Comparison of ENCODE assay signal across 9 cellular contexts in the genomic region with DNA sequence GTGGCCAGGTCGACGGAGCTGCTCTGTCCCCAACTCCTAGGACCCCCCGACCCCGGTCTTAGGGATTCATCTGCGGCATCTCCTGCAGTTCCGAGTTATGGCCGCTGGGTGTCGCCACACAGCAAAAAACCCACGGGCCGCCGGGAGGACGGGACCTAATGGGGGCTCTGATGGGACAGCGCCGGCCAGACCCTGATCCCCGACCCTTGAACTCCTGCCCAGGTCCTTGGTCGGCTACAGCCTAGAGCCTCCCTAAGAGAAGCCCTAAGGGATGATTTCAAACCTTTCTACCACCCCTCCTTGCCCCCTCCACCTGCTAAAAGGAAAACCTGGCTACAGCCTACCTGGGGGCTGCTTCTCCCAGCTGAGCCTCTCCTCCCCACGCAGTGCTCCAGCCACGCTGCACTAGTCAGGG. TPM values are rescaled to one million over a fixed set of nuclear protein-coding genes. Genes with fewer than 3 reads are reported as not detected.
DNase-seq lines count a peak whose midpoint lies in the region; ATAC-seq and TF ChIP-seq lines count a peak whose summit lies in the region.
"Had no signal": no experiment of that assay in that cellular context is flagged by ENCODE, and none has a peak within 500 bp of the region (broad histone marks: within the 10 kb centered on the region; RNA-seq: fewer than 3 reads in every experiment).

No MANE protein-coding gene starts in this region.

- H3K4me1 Mint-ChIP-seq in osteocyte (ENCODE audit: unreplicated experiment), result peaks cover 1% of the 10 kb centered on the region

- H3K4me3 Mint-ChIP-seq in osteocyte (ENCODE audit: unreplicated experiment), result no peak overlapping the region

- H3K27me3 Mint-ChIP-seq in osteocyte (ENCODE audit: unreplicated experiment), result peaks cover 7% of the 10 kb centered on the region

- H3K36me3 ChIP-seq in DOHH2 (ENCODE audit: control insufficient read depth, low read length) (no peaks in the 10 kb centered on the region), MM.1S (replicated peaks; ENCODE audit: insufficient read depth, low read length) (no peaks in the 10 kb centered on the region), transverse colon (no peaks in the 10 kb centered on the region)

- H3K79me2 ChIP-seq in DOHH2 (ENCODE audit: control insufficient read depth, low read length) (no peaks in the 10 kb centered on the region), MM.1S (ENCODE audit: low read length) (no peaks in the 10 kb centered on the region)

- H3K4me1 ChIP-seq in DOHH2 (ENCODE audit: control insufficient read depth, low read length) (no peaks in the 10 kb centered on the region), MM.1S (ENCODE audit: low read length) (no peaks in the 10 kb centered on the region), transverse colon (peaks cover 5 to 33% (median 14%) of the 10 kb centered on the region in 4 donors)

- in situ Hi-C loops in transverse colon (cut with MboI; ENCODE audit: low pct_ligation_motif_present in 1 of 4, low pct_unique_long_range_greater_than_20kb in 1 of 4, low sequenced_read_pairs in 3 of 4), result loop anchor here in 3 of 4 donors (10.0 kb wide), 2 partner anchors 47 to 157 kb away; no protein-coding TSS in a partner anchor

- no peak overlapping the region for H2AFZ ChIP-seq in MM.1S (ENCODE audit: low read length)

- H3K36me3 Mint-ChIP-seq in osteocyte (ENCODE audit: unreplicated experiment), result peaks cover 12% of the 10 kb centered on the region

- no peaks in the 10 kb centered on the region for H3K9me3 ChIP-seq in DOHH2 (ENCODE audit: control insufficient read depth, insufficient read depth, low read length)
- H3K9me3 ChIP-seq in MM.1S (replicated peaks; ENCODE audit: insufficient read depth, low read length), result no peaks in the 10 kb centered on the region
- no peaks in the 10 kb centered on the region for H3K9me3 ChIP-seq in transverse colon

- TF ChIP-seq EP300 in transverse colon (IDR thresholded peaks at IDR 0.05; ENCODE audit: low read depth), result no peak

- peak; percentile 94 for TF ChIP-seq CTCF in DOHH2 (IDR thresholded peaks at IDR 0.05; ENCODE audit: low read depth, low read length, poor library complexity, severe bottlenecking)
- TF ChIP-seq CTCF in MM.1S (IDR thresholded peaks at IDR 0.05; ENCODE audit: low read length), result peak; percentile 90
- peak; percentile 93 for TF ChIP-seq CTCF in osteocyte (IDR thresholded peaks at IDR 0.05)
- peak; percentile 93 to 97 (median 95) for TF ChIP-seq CTCF in transverse colon (IDR thresholded peaks at IDR 0.05)

- no peaks in the 10 kb centered on the region for H3K9me3 Mint-ChIP-seq in osteocyte (ENCODE audit: unreplicated experiment)

- no peak for TF ChIP-seq POLR2A in transverse colon (IDR thresholded peaks at IDR 0.05)

- H3K27ac Mint-ChIP-seq in osteocyte (ENCODE audit: unreplicated experiment), result no peak overlapping the region

- H3F3A ChIP-seq in DOHH2 (ENCODE audit: control insufficient read depth, insufficient read depth) (no peaks in the 10 kb centered on the region; the same call in 1 of the 2 replicates), MM.1S (ENCODE audit: insufficient read depth, low read length) (no peaks in the 10 kb centered on the region)

- H3K4me3 ChIP-seq in DOHH2 (ENCODE audit: low read length), result no peak overlapping the region
- H3K4me3 ChIP-seq in MM.1S (ENCODE audit: low read length), result no peak overlapping the region
- H3K4me3 ChIP-seq in transverse colon, result no peak overlapping the region

- no peak overlapping the region for H3K9ac ChIP-seq in MM.1S (ENCODE audit: low read length)

- H4K20me1 ChIP-seq in DOHH2 (ENCODE audit: control insufficient read depth, insufficient read depth, low read depth, low read length) (0 out of 2 replicates have a peak, but pooled peaks cover 5% of the 10 kb centered on the region), MM.1S (ENCODE audit: insufficient read depth, low read length) (no peaks in the 10 kb centered on the region)

- H3K27me3 ChIP-seq in DOHH2 (ENCODE audit: control insufficient read depth, low read length) (peaks cover 11% of the 10 kb centered on the region; the same call in 1 of the 2 replicates), MM.1S (replicated peaks; ENCODE audit: insufficient read depth, low read length) (peaks cover 42% of the 10 kb centered on the region), transverse colon (no peaks in the 10 kb centered on the region)

- no peaks in the 10 kb centered on the region for H3K9me2 ChIP-seq in DOHH2 (replicated peaks; ENCODE audit: control insufficient read depth, low read length)
- no peaks in the 10 kb centered on the region for H3K9me2 ChIP-seq in MM.1S (replicated peaks; ENCODE audit: insufficient read depth, low read length)

- WGBS in transverse colon (ENCODE audit: low coverage in 1 of 2), 2 donors, result 0 to 1% methylated on average over 5 to 18 of the region's 18 CpGs

- peak; percentile 21 for ATAC-seq in esophagus mucosa

- DNase-seq in MM.1S, result peak; percentile 33
- peak; percentile 12 for DNase-seq in activated CD8-positive, alpha-beta memory T cell treated with anti-CD3 and anti-CD28 coated beads, Interleukin-2, amount 50 U/mL, for 24 hours (ENCODE audit: extremely low read depth)
- DNase-seq in osteocyte (ENCODE audit: extremely low spot score, unreplicated experiment), result no peak
- peak; percentile 52 for DNase-seq in transverse colon
- no peak for DNase-seq in NCI-H2107 treated with DMSO at 0.1 percent for 48 hours (lab: John Stamatoyannopoulos, UW; ENCODE audit: unreplicated experiment)
- no peak for DNase-seq in NCI-H1436 (lab: John Stamatoyannopoulos, UW)

- intact Hi-C loops in transverse colon (cut with DNase I; ENCODE audit: low total_unique reads), result no loop called here

- H3K4me2 ChIP-seq in DOHH2 (ENCODE audit: low read length) (no peak overlapping the region), MM.1S (ENCODE audit: low read depth, low read length) (0 out of 2 replicates have a peak overlapping the region, but pooled peaks have one; percentile 13)

- H3K27ac ChIP-seq in DOHH2 (ENCODE audit: low read depth, low read length) (no peak overlapping the region), MM.1S (ENCODE audit: low read length) (no peak overlapping the region), transverse colon (no peak overlapping the region)

RNA-seq across cellular contexts. Expression of gene LRRC10B, which starts 30.8 kb away (rescaled TPM):
- total RNA-seq in esophagus mucosa, result 0.12 TPM
- total RNA-seq in osteocyte, result not detected in 2 replicates
- 1 to 10 TPM in 1 of 4 donors, under 1 TPM in 2, not detected in 1; 0.32 to 1.1 (median 0.60) TPM for total RNA-seq in transverse colon
- total RNA-seq: RPMI7951 had no signal

RNA-seq across cellular contexts. Expression of gene SDHAF2, which starts 47.8 kb away (rescaled TPM):
- total RNA-seq in esophagus mucosa (24.7 TPM), osteocyte (35.7 and 40.5 TPM in 2 replicates), transverse colon (100 to 1,000 TPM in 1 of 4 donors, 10 to 100 TPM in 3; 65.8 to 122 (median 81.4) TPM)

RNA-seq across cellular contexts. Expression of gene CPSF7, which starts 48.0 kb away (rescaled TPM):
- total RNA-seq in esophagus mucosa, result 44.8 TPM
- total RNA-seq in osteocyte, result 80.0 and 82.7 TPM in 2 replicates
- 10 to 100 TPM; 43.6 to 65.1 (median 53.7) TPM for total RNA-seq in transverse colon

Comparison
In these comparisons a context has a peak if more than half of its experiments do, and no peak if none do; other contexts are left out.
1. DNase-seq: peak in MM.1S (single experiment), activated CD8-positive, alpha-beta memory T cell treated with anti-CD3 and anti-CD28 coated beads, Interleukin-2, amount 50 U/mL, for 24 hours (single experiment) and transverse colon (single experiment); none in osteocyte (single experiment), NCI-H2107 treated with DMSO at 0.1 percent for 48 hours (single experiment) and NCI-H1436 (single experiment).
2. Peak in every context shown above with its lines, with median percentiles within 50 percentile points of each other: CTCF ChIP-seq.